In the genomic region with DNA sequence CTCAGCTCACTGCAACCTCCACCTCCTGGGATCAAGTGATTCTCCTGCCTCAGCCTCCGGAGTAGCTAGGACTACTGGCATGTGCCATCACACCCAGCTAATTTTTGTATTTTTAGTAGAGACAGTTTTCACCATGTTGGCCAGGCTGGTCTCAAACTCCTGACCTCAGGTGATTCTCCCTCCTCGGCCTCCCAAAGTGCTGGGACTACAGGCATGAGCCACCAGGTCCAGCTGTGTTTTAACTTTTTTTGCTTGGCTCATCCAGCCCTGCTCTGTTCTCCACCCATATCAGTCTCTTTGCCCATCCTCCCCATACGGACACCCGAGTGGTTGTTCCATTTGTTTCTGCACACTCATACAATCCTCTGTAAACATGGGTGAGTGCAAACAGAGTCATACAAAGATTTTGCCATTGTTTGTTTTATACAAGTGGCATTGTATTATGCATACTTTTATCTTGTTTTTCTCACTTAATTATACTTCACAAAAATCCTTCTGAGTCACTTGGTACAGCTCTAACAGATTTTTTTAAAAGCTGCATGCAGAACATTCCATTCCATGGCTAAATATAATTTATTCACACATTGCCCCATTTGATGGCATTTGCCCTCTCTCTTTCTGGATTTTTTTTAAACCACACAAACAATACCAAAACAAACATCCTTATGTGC, we compare ENCODE assay signal across 1 cellular context.
TF ChIP-seq lines count a peak whose summit lies in the region.

No MANE protein-coding gene starts in this region.

TF ChIP-seq in HepG2, 621 proteins besides CTCF, POLR2A, EP300 and RAD21 (continued from another document and continues in another):
- no peak for TF ChIP-seq ZNF646 (CRISPR knock-in tag; IDR thresholded peaks at IDR 0.05)
- TF ChIP-seq ZFX (CRISPR knock-in tag; IDR thresholded peaks at IDR 0.05; ENCODE audit: low read depth), result no peak
- TF ChIP-seq SNRNP70 (IDR thresholded peaks at IDR 0.05; ENCODE audit: low read depth, low read length), result no peak
- no peak for TF ChIP-seq TGIF2 (CRISPR knock-in tag; IDR thresholded peaks at IDR 0.05)
- no peak for TF ChIP-seq PAX8 (CRISPR knock-in tag; IDR thresholded peaks at IDR 0.05; ENCODE audit: borderline replicate concordance)
- TF ChIP-seq ZNF747 (CRISPR knock-in tag; IDR thresholded peaks at IDR 0.05; ENCODE audit: borderline replicate concordance), result no peak
- TF ChIP-seq, protein P1, sequence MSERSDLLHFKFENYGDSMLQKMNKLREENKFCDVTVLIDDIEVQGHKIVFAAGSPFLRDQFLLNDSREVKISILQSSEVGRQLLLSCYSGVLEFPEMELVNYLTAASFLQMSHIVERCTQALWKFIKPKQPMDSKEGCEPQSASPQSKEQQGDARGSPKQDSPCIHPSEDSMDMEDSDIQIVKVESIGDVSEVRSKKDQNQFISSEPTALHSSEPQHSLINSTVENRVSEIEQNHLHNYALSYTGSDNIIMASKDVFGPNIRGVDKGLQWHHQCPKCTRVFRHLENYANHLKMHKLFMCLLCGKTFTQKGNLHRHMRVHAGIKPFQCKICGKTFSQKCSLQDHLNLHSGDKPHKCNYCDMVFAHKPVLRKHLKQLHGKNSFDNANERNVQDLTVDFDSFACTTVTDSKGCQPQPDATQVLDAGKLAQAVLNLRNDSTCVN (CRISPR knock-in tag; IDR thresholded peaks at IDR 0.05; ENCODE audit: borderline replicate concordance), result no peak
- TF ChIP-seq NCOA1 (CRISPR knock-in tag; IDR thresholded peaks at IDR 0.05), result 0 out of 2 replicates have a peak, but pooled peaks have one; percentile 30
- no peak for TF ChIP-seq IRF1 (CRISPR knock-in tag; IDR thresholded peaks at IDR 0.05; ENCODE audit: low read depth)
- no peak for TF ChIP-seq ATF6 (CRISPR knock-in tag; conservative IDR thresholded peaks at IDR 0.05)
- peak in 1 of 2 experiments; percentile 25; a peak in 1 of 4 replicates for TF ChIP-seq NR2F1 (CRISPR knock-in tag; IDR thresholded peaks at IDR 0.05)
- no peak for TF ChIP-seq RFX1 (IDR thresholded peaks at IDR 0.05)
- TF ChIP-seq EED (CRISPR knock-in tag; IDR thresholded peaks at IDR 0.05), result peak; percentile 40; the same call in 1 of the 2 replicates
- TF ChIP-seq, protein P2, sequence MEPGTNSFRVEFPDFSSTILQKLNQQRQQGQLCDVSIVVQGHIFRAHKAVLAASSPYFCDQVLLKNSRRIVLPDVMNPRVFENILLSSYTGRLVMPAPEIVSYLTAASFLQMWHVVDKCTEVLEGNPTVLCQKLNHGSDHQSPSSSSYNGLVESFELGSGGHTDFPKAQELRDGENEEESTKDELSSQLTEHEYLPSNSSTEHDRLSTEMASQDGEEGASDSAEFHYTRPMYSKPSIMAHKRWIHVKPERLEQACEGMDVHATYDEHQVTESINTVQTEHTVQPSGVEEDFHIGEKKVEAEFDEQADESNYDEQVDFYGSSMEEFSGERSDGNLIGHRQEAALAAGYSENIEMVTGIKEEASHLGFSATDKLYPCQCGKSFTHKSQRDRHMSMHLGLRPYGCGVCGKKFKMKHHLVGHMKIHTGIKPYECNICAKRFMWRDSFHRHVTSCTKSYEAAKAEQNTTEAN (CRISPR knock-in tag; conservative IDR thresholded peaks at IDR 0.05), result peak; percentile 62
- 0 out of 2 replicates have a peak, but pooled peaks have one; percentile 80 for TF ChIP-seq ZFYVE20 (CRISPR knock-in tag; IDR thresholded peaks at IDR 0.05; ENCODE audit: borderline replicate concordance, low read depth)
- TF ChIP-seq GLI4 (CRISPR knock-in tag; IDR thresholded peaks at IDR 0.05; ENCODE audit: borderline replicate concordance), result no peak
- no peak for TF ChIP-seq LCORL (IDR thresholded peaks at IDR 0.05)
- peak; percentile 33; the same call in 1 of the 2 replicates for TF ChIP-seq LCORL (CRISPR knock-in tag; IDR thresholded peaks at IDR 0.05)
- TF ChIP-seq ELF3 (CRISPR knock-in tag; IDR thresholded peaks at IDR 0.05), result no peak
- TF ChIP-seq HIC2 (CRISPR knock-in tag; IDR thresholded peaks at IDR 0.05; ENCODE audit: low read depth), result no peak
- TF ChIP-seq U2AF2 (IDR thresholded peaks at IDR 0.05; ENCODE audit: low read depth, low read length), result no peak
- TF ChIP-seq ELF4 (CRISPR knock-in tag; IDR thresholded peaks at IDR 0.05; ENCODE audit: borderline replicate concordance), result no peak
- TF ChIP-seq, protein P3, sequence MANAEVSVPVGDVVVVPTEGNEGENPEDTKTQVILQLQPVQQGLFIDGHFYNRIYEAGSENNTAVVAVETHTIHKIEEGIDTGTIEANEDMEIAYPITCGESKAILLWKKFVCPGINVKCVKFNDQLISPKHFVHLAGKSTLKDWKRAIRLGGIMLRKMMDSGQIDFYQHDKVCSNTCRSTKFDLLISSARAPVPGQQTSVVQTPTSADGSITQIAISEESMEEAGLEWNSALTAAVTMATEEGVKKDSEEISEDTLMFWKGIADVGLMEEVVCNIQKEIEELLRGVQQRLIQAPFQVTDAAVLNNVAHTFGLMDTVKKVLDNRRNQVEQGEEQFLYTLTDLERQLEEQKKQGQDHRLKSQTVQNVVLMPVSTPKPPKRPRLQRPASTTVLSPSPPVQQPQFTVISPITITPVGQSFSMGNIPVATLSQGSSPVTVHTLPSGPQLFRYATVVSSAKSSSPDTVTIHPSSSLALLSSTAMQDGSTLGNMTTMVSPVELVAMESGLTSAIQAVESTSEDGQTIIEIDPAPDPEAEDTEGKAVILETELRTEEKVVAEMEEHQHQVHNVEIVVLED (CRISPR knock-in tag; IDR thresholded peaks at IDR 0.05; ENCODE audit: borderline replicate concordance), result 0 out of 2 replicates have a peak, but pooled peaks have one; percentile 1
- 0 out of 2 replicates have a peak, but pooled peaks have one; percentile 46 for TF ChIP-seq ZNF12 (CRISPR knock-in tag; IDR thresholded peaks at IDR 0.05)
- TF ChIP-seq RFX5 (IDR thresholded peaks at IDR 0.05; ENCODE audit: low read depth, low read length), result no peak
- no peak for TF ChIP-seq RBAK (CRISPR knock-in tag; IDR thresholded peaks at IDR 0.05)
- no peak for TF ChIP-seq MYC (CRISPR knock-in tag; IDR thresholded peaks at IDR 0.05; ENCODE audit: borderline replicate concordance)
- TF ChIP-seq ZNF124 (CRISPR knock-in tag; IDR thresholded peaks at IDR 0.05), result no peak
- no peak for TF ChIP-seq ZNF431 (CRISPR knock-in tag; IDR thresholded peaks at IDR 0.05; ENCODE audit: borderline replicate concordance, low read depth)
- TF ChIP-seq STAT6 (CRISPR knock-in tag; IDR thresholded peaks at IDR 0.05; ENCODE audit: borderline replicate concordance), result no peak
- no peak for TF ChIP-seq CEBPG (CRISPR knock-in tag; IDR thresholded peaks at IDR 0.05)
- no peak for TF ChIP-seq ZNF616 (CRISPR knock-in tag; IDR thresholded peaks at IDR 0.05; ENCODE audit: low read depth)
- TF ChIP-seq STAT5B (CRISPR knock-in tag; IDR thresholded peaks at IDR 0.05), result no peak
- TF ChIP-seq, protein P4, sequence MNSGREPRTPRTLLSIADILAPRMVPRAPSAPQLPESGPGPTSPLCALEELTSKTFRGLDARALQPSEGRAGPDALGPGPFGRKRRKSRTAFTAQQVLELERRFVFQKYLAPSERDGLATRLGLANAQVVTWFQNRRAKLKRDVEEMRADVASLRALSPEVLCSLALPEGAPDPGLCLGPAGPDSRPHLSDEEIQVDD (CRISPR knock-in tag; IDR thresholded peaks at IDR 0.05; ENCODE audit: borderline replicate concordance), result no peak
- no peak for TF ChIP-seq PITX1 (CRISPR knock-in tag; IDR thresholded peaks at IDR 0.05)
- TF ChIP-seq TOPORS (CRISPR knock-in tag; IDR thresholded peaks at IDR 0.05), result no peak
- 0 out of 2 replicates have a peak, but pooled peaks have one; percentile 35 for TF ChIP-seq POGZ (CRISPR knock-in tag; IDR thresholded peaks at IDR 0.05)
